2 cellular contexts compared by ENCODE assay signal in genomic region chr16:456891-457483, GRCh38.
TF ChIP-seq lines count a peak whose summit lies in the region.

No MANE protein-coding gene starts in this region.

TF ChIP-seq in IMR-90, 13 proteins besides CTCF, POLR2A, EP300 and RAD21:
- TF ChIP-seq RFX5 (IDR thresholded peaks at IDR 0.05; ENCODE audit: low read depth, low read length) (no peak), BHLHE40 (IDR thresholded peaks at IDR 0.05; ENCODE audit: low read depth, low read length) (peak; percentile 64)
TF ChIP-seq in IMR-90: peak in this region for 1.

TF ChIP-seq in K562, 482 proteins besides CTCF, POLR2A, EP300 and RAD21 (continues in another document):
- peak in 1 of 2 experiments; percentile 83; a peak in 2 of 4 replicates for TF ChIP-seq RCOR1 (IDR thresholded peaks at IDR 0.05; ENCODE audit: borderline replicate concordance in 1 of 2, low read depth in 2 of 2, low read length in 2 of 2)
- TF ChIP-seq L3MBTL2 (IDR thresholded peaks at IDR 0.05): peak; percentile 92
- TF ChIP-seq EGR1 (conservative IDR thresholded peaks at IDR 0.05): peak; percentile 77
- TF ChIP-seq BHLHE40 (IDR thresholded peaks at IDR 0.05; ENCODE audit: low read length): peak; percentile 49; the same call in 1 of the 2 replicates
- peak; percentile 81 for TF ChIP-seq ARID1B (IDR thresholded peaks at IDR 0.05)
- TF ChIP-seq KAT2B (IDR thresholded peaks at IDR 0.05; ENCODE audit: low read depth, low read length): no peak
- TF ChIP-seq KDM1A (IDR thresholded peaks at IDR 0.05): peak in 1 of 2 experiments; percentile 42; a peak in 1 of 4 replicates
- TF ChIP-seq PTBP1 (IDR thresholded peaks at IDR 0.05; ENCODE audit: low read depth, low read length): no peak
- TF ChIP-seq SP1 (CRISPR knock-in tag; IDR thresholded peaks at IDR 0.05): 0 out of 2 replicates have a peak, but pooled peaks have one; percentile 37
- 0 out of 2 replicates have a peak, but pooled peaks have one; percentile 22 for TF ChIP-seq FOSL1 (tag; conservative IDR thresholded peaks at IDR 0.05)
- TF ChIP-seq TEAD4 (IDR thresholded peaks at IDR 0.05; ENCODE audit: low read length): peak; percentile 76
- no peak for TF ChIP-seq TEAD4 (CRISPR knock-in tag; IDR thresholded peaks at IDR 0.05; ENCODE audit: borderline replicate concordance)
- TF ChIP-seq MITF (IDR thresholded peaks at IDR 0.05): no peak
- TF ChIP-seq MBD2 (IDR thresholded peaks at IDR 0.05; ENCODE audit: borderline replicate concordance, low read depth): no peak
- TF ChIP-seq ZBTB34 (CRISPR knock-in tag; IDR thresholded peaks at IDR 0.05): no peak
- peak; percentile 62 for TF ChIP-seq CCNT2 (IDR thresholded peaks at IDR 0.05; ENCODE audit: borderline replicate concordance, extremely low read depth, insufficient read length, low read depth, low read length)
- peak; percentile 72 for TF ChIP-seq MYC (IDR thresholded peaks at IDR 0.05; ENCODE audit: low read depth, low read length)
- TF ChIP-seq MYC (CRISPR knock-in tag; IDR thresholded peaks at IDR 0.05; ENCODE audit: borderline replicate concordance, low read depth): no peak
- TF ChIP-seq SMARCA4 (IDR thresholded peaks at IDR 0.05): peak; percentile 65
- peak; percentile 71 for TF ChIP-seq TCF3 (CRISPR knock-in tag; IDR thresholded peaks at IDR 0.05)
- 0 out of 2 replicates have a peak, but pooled peaks have one; percentile 39 for TF ChIP-seq GATAD2B (IDR thresholded peaks at IDR 0.05; ENCODE audit: borderline replicate concordance)
- peak; percentile 52 for TF ChIP-seq TAL1 (IDR thresholded peaks at IDR 0.05)
- TF ChIP-seq TBL1XR1 (IDR thresholded peaks at IDR 0.05; ENCODE audit: low read length in 2 of 2): peak in 1 of 2 experiments; percentile 66; a peak in 1 of 4 replicates
- no peak for TF ChIP-seq SFPQ (IDR thresholded peaks at IDR 0.05; ENCODE audit: low read depth, low read length)
- TF ChIP-seq MTA3 (IDR thresholded peaks at IDR 0.05; ENCODE audit: borderline replicate concordance): no peak
- TF ChIP-seq MXI1 (IDR thresholded peaks at IDR 0.05; ENCODE audit: low read depth, low read length): no peak
- peak in 1 of 2 experiments; percentile 53; a peak in 1 of 4 replicates for TF ChIP-seq MNT (conservative IDR thresholded peaks at IDR 0.05)
- peak; percentile 4; the same call in 1 of the 2 replicates for TF ChIP-seq MAFF (IDR thresholded peaks at IDR 0.05; ENCODE audit: low read length)
- TF ChIP-seq RNF2 (IDR thresholded peaks at IDR 0.05): no peak
- TF ChIP-seq PBX2 (CRISPR knock-in tag; IDR thresholded peaks at IDR 0.05; ENCODE audit: low read depth): no peak
- TF ChIP-seq PBX2 (tag; conservative IDR thresholded peaks at IDR 0.05; ENCODE audit: low read depth): peak; percentile 46; the same call in 1 of the 2 replicates
- peak; percentile 23; the same call in 1 of the 2 replicates for TF ChIP-seq PML (IDR thresholded peaks at IDR 0.05; ENCODE audit: low read length)
- 0 out of 4 replicates have a peak, but pooled peaks of 1 of the 2 experiments have one; percentile 27 for TF ChIP-seq ZMIZ1 (IDR thresholded peaks at IDR 0.05; ENCODE audit: low read depth in 2 of 2, low read length in 2 of 2)
- TF ChIP-seq IRF2 (CRISPR knock-in tag; IDR thresholded peaks at IDR 0.05): no peak
- peak; percentile 81 for TF ChIP-seq CBFA2T3 (IDR thresholded peaks at IDR 0.05)
- TF ChIP-seq CREM (IDR thresholded peaks at IDR 0.05; ENCODE audit: low read depth): 0 out of 2 replicates have a peak, but pooled peaks have one; percentile 11
- TF ChIP-seq RBBP5 (IDR thresholded peaks at IDR 0.05; ENCODE audit: borderline replicate concordance, insufficient read depth, low read length, poor library complexity, severe bottlenecking): peak; percentile 35
- TF ChIP-seq KLF16 (IDR thresholded peaks at IDR 0.05): peak; percentile 43; the same call in 1 of the 2 replicates
- TF ChIP-seq DPF2 (IDR thresholded peaks at IDR 0.05): peak; percentile 71; the same call in 1 of the 2 replicates
- TF ChIP-seq MEIS2 (IDR thresholded peaks at IDR 0.05; ENCODE audit: partially characterized antibody): peak; percentile 68
- 0 out of 2 replicates have a peak, but pooled peaks have one; percentile 31 for TF ChIP-seq ARID3A (IDR thresholded peaks at IDR 0.05; ENCODE audit: borderline replicate concordance, low read depth, low read length)
- TF ChIP-seq CBFA2T2 (conservative IDR thresholded peaks at IDR 0.05): peak; percentile 53
- TF ChIP-seq POLR2G (IDR thresholded peaks at IDR 0.05; ENCODE audit: low read depth, low read length): no peak
- TF ChIP-seq CTBP1 (IDR thresholded peaks at IDR 0.05; ENCODE audit: borderline replicate concordance): peak; percentile 30; the same call in 1 of the 2 replicates
- TF ChIP-seq SOX6 (IDR thresholded peaks at IDR 0.05): peak; percentile 88; the same call in 1 of the 2 replicates
- no peak for TF ChIP-seq ZC3H4 (CRISPR knock-in tag; IDR thresholded peaks at IDR 0.05; ENCODE audit: borderline replicate concordance)
